In the genomic region with DNA sequence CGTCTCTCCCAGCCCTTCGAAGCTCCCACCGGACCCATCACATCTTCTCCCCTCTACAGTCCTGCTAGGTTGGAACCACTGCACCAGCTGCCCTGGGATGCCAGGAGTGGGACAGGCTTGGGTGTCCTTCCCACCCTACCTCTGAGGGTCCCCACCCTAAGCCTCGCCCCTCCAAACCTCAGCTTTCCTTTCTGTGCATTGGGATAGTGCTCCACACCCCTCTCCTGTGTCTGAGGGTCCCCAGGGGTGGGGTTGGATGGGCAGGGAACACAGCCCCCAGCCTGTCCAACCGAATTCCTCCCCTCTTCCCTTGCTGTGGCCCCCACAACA, we compare ENCODE assay signal across 12 cellular contexts. TPM values are rescaled to one million over a fixed set of nuclear protein-coding genes. Genes with fewer than 3 reads are reported as not detected.
DNase-seq lines count a peak whose midpoint lies in the region; ATAC-seq and TF ChIP-seq lines count a peak whose summit lies in the region.
"Had no signal": no experiment of that assay in that cellular context is flagged by ENCODE, and none has a peak within 500 bp of the region (broad histone marks: within the 10 kb centered on the region; RNA-seq: fewer than 3 reads in every experiment).

No MANE protein-coding gene starts in this region.

- H3K27me3 ChIP-seq in ascending aorta = no peaks in the 10 kb centered on the region
- no peaks in the 10 kb centered on the region for H3K27me3 ChIP-seq in mucosa of stomach (ENCODE audit: control insufficient read depth, insufficient read depth, low read length)
- no peaks in the 10 kb centered on the region for H3K27me3 ChIP-seq in tibial nerve
- H3K27me3 ChIP-seq in aorta (ENCODE audit: control insufficient read depth in 1 of 2, insufficient read depth in 2 of 2, low read length in 1 of 2) = no peaks in the 10 kb centered on the region
- H3K27me3 ChIP-seq: brain microvascular endothelial cell had no signal

- no peak for TF ChIP-seq EP300 in tibial nerve (IDR thresholded peaks at IDR 0.05)

- peak overlapping the region; percentile 76 to 82 for H3K27ac ChIP-seq in ascending aorta
- H3K27ac ChIP-seq in tibial nerve = peak overlapping the region; percentile 72 to 96 (median 92)
- H3K27ac ChIP-seq in aorta (ENCODE audit: low read depth in 1 of 2, low read length in 2 of 2) = no peak overlapping the region

- TF ChIP-seq CTCF in ascending aorta (IDR thresholded peaks at IDR 0.05) = no peak
- TF ChIP-seq CTCF in tibial nerve (IDR thresholded peaks at IDR 0.05) = no peak

- 62 to 71% methylated on average over 5 of the region's 5 CpGs for WGBS in tibial nerve, 2 donors
- WGBS in aorta, 2 donors = 75 to 81% methylated on average over 5 of the region's 5 CpGs

- no peaks in the 10 kb centered on the region for H3K9me3 ChIP-seq in ascending aorta
- no peaks in the 10 kb centered on the region for H3K9me3 ChIP-seq in mucosa of stomach (ENCODE audit: control insufficient read depth, low read length)
- no peaks in the 10 kb centered on the region for H3K9me3 ChIP-seq in tibial nerve
- H3K9me3 ChIP-seq in aorta (ENCODE audit: control insufficient read depth, low read length) = no peaks in the 10 kb centered on the region

- H3K9me3 Mint-ChIP-seq in activated naive CD4-positive, alpha-beta T cell treated with anti-CD3 and anti-CD28 coated beads for 36 hours = no peaks in the 10 kb centered on the region

- CTCF ChIA-PET in activated naive CD4-positive, alpha-beta T cell treated with anti-CD3 and anti-CD28 coated beads for 36 hours (lab: Charles Lee) = interaction anchor here (0.6 kb wide), 1 partner anchor 923 kb away, joined by 4 read pairs; no protein-coding TSS in a partner anchor

- H3K4me3 Mint-ChIP-seq in activated naive CD4-positive, alpha-beta T cell treated with anti-CD3 and anti-CD28 coated beads for 36 hours = peak overlapping the region; percentile 87

- intact Hi-C loops in activated naive CD4-positive, alpha-beta T cell treated with anti-CD3 and anti-CD28 coated beads for 36 hours (cut with micrococcal nuclease) = loop anchor here (5.0 kb wide), 1 partner anchor 431 kb away; the partner anchor contains the start of genes BLOC1S3 and TRAPPC6A
- intact Hi-C loops in ascending aorta (cut with DNase I) = loop anchor here (2.0 kb wide), 1 partner anchor 74 kb away; no protein-coding TSS in a partner anchor
- intact Hi-C loops in aorta (cut with DNase I) = no loop called here

- no peak for DNase-seq in activated naive CD4-positive, alpha-beta T cell treated with anti-CD3 and anti-CD28 coated beads for 36 hours
- no peak for DNase-seq in activated naive CD4-positive, alpha-beta T cell (lab: John Stamatoyannopoulos, UW)
- DNase-seq in ascending aorta (ENCODE audit: low spot score in 2 of 2) (peak in 1 of 2 donors; percentile 65), tibial nerve (ENCODE audit: low spot score in 2 of 2) (no peak), aorta (no peak), 8988T (no peak)
- DNase-seq: brain microvascular endothelial cell, NCI-H1092 treated with DMSO at 0.1 percent for 48 hours had no signal

- H3K4me1 Mint-ChIP-seq in activated naive CD4-positive, alpha-beta T cell treated with anti-CD3 and anti-CD28 coated beads for 36 hours (ENCODE audit: low read depth) = peaks cover 56% of the 10 kb centered on the region

- H3K27ac Mint-ChIP-seq in activated naive CD4-positive, alpha-beta T cell treated with anti-CD3 and anti-CD28 coated beads for 36 hours = peak overlapping the region; percentile 95

- peak overlapping the region; percentile 44 for H3K9ac ChIP-seq in mucosa of stomach (ENCODE audit: low read length)

- H3K4me3 ChIP-seq in ascending aorta = no peak overlapping the region
- no peak overlapping the region for H3K4me3 ChIP-seq in mucosa of stomach (ENCODE audit: low read length)
- peak overlapping the region in 1 of 4 donors; percentile 25 for H3K4me3 ChIP-seq in tibial nerve
- no peak overlapping the region for H3K4me3 ChIP-seq in aorta (ENCODE audit: low read length in 2 of 2)

- no peak for ATAC-seq in aorta (ENCODE audit: low FRiP score)
- ATAC-seq in GM18505 (IDR thresholded peaks at IDR 0.05; ENCODE audit: unreplicated experiment) = no peak

- H3K36me3 Mint-ChIP-seq in activated naive CD4-positive, alpha-beta T cell treated with anti-CD3 and anti-CD28 coated beads for 36 hours (ENCODE audit: low read depth) = peaks cover 31% of the 10 kb centered on the region

- no peaks in the 10 kb centered on the region for H3K27me3 Mint-ChIP-seq in activated naive CD4-positive, alpha-beta T cell treated with anti-CD3 and anti-CD28 coated beads for 36 hours (ENCODE audit: low read depth)

- H3K4me1 ChIP-seq in ascending aorta (peaks cover 24 to 36% of the 10 kb centered on the region in 2 donors), mucosa of stomach (ENCODE audit: control insufficient read depth, insufficient read depth, low read length) (peaks cover 77% of the 10 kb centered on the region), tibial nerve (peaks cover 0 to 91% (median 59%) of the 10 kb centered on the region in 4 donors), aorta (ENCODE audit: control insufficient read depth in 1 of 2, insufficient read depth in 2 of 2, low read length in 2 of 2) (no peaks in the 10 kb centered on the region)

- H3K36me3 ChIP-seq in ascending aorta (peaks cover 0 to 3% of the 10 kb centered on the region in 2 donors), mucosa of stomach (ENCODE audit: control insufficient read depth, insufficient read depth, low read length) (peaks cover 6% of the 10 kb centered on the region), tibial nerve (peaks cover 0 to 10% (median 0%) of the 10 kb centered on the region in 3 donors), aorta (ENCODE audit: control insufficient read depth in 1 of 2, insufficient read depth in 2 of 2, low read length in 1 of 2) (no peaks in the 10 kb centered on the region)

- TF ChIP-seq POLR2A in tibial nerve (IDR thresholded peaks at IDR 0.05) (no peak), GM18505 (IDR thresholded peaks at IDR 0.05; ENCODE audit: borderline replicate concordance, extremely low read depth, insufficient read depth, insufficient read length) (no peak)

RNA-seq across cellular contexts. Expression of gene BCL3, which starts 1.9 kb away (rescaled TPM):
- 100 to 1,000 TPM in 1 of 2 experiments, 10 to 100 TPM in 1; 92.5 to 104 TPM for total RNA-seq in activated naive CD4-positive, alpha-beta T cell treated with anti-CD3 and anti-CD28 coated beads for 36 hours
- 66.2 TPM for total RNA-seq in ascending aorta
- 10 to 100 TPM; 10.3 to 37.8 (median 18.0) TPM for total RNA-seq in tibial nerve
- total RNA-seq in aorta = 100 to 1,000 TPM in 1 of 2 donors, 10 to 100 TPM in 1; 46.4 to 102 TPM
- 10 to 100 TPM; 29.9 to 36.2 TPM for polyA plus RNA-seq in aorta

RNA-seq across cellular contexts. Expression of gene CBLC, which starts 31.1 kb away (rescaled TPM):
- total RNA-seq in activated naive CD4-positive, alpha-beta T cell treated with anti-CD3 and anti-CD28 coated beads for 36 hours = not detected
- total RNA-seq in ascending aorta (not detected), tibial nerve (not detected), aorta (not detected)
- 10 to 100 TPM in 1 of 2 donors, not detected in 1; 13.3 TPM for polyA plus RNA-seq in aorta
- total RNA-seq: T-helper 1 cell treated with Interleukin-12 subunit alpha and Interleukin-12 subunit beta and Interleukin-4 antibody, amounts not matched to agents 30 ng/mL and 1 ng/mL, for 36 hours had no signal

RNA-seq across cellular contexts. Expression of gene CEACAM16, which starts 47.6 kb away (rescaled TPM):
- total RNA-seq in activated naive CD4-positive, alpha-beta T cell treated with anti-CD3 and anti-CD28 coated beads for 36 hours = not detected
- total RNA-seq in ascending aorta (not detected), tibial nerve (not detected), aorta (under 1 TPM in 1 of 2 donors, not detected in 1; 0.36 TPM)
- not detected for polyA plus RNA-seq in aorta
- total RNA-seq: kidney epithelial cell; T-helper 1 cell treated with Interleukin-12 subunit alpha and Interleukin-12 subunit beta and Interleukin-4 antibody, amounts not matched to agents 30 ng/mL and 1 ng/mL, for 36 hours had no signal

Comparison
In these comparisons a context has a peak if more than half of its experiments do, and no peak if none do; other contexts are left out.
1. H3K27ac ChIP-seq: peak in ascending aorta (2 of 2) and tibial nerve (4 of 4); none in aorta (0 of 2).
2. intact Hi-C loops: an anchor here in activated naive CD4-positive, alpha-beta T cell treated with anti-CD3 and anti-CD28 coated beads for 36 hours (5.0 kb wide) and ascending aorta (2.0 kb wide); none called in aorta.